Comparison of ENCODE assay signal across 33 cellular contexts in the genomic region with DNA sequence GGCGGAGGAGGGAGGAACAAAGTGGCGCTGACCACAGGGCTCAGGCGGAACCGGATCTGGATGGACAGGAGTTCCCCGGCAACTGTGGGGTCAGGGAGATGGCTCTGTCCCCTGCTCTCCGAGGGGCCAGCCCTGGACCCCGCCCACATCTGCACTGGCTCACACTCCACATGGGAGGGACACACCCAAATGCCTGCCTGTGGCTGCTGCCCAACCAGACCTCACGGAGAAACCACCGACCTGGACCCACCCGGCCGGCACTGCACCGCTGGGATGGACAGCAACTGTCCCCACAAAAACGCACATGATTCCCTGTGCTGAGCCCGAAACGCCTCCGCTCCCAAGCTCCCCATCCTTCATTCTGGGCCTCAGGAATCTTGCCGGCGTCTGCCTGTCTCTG. TPM values are rescaled to one million over a fixed set of nuclear protein-coding genes. Genes with fewer than 3 reads are reported as not detected.
"Had no signal": no experiment of that assay in that cellular context is flagged by ENCODE, and none has a peak within 500 bp of the region (broad histone marks: within the 10 kb centered on the region; RNA-seq: fewer than 3 reads in every experiment).

No MANE protein-coding gene starts in this region.

- H3K4me1 Mint-ChIP-seq: natural killer cell, nephron had no signal

- H3K4me3 ChIP-seq: neural progenitor cell, pancreas, prostate gland, right atrium auricular region, right lobe of liver, sigmoid colon, stomach, thoracic aorta, thyroid gland, tibial nerve, upper lobe of left lung, vagina had no signal

- H3K27ac ChIP-seq: neural progenitor cell, neutrophil, pancreas, prostate gland, right atrium auricular region, right lobe of liver, sigmoid colon, stomach, thoracic aorta, thyroid gland, tibial nerve, upper lobe of left lung, vagina had no signal

- H3K4me2 ChIP-seq: neural progenitor cell had no signal

- DNase-seq: natural killer cell; nucleus accumbens; retina; right lobe of liver; sigmoid colon; small intestine; stimulated activated CD4-positive, alpha-beta T cell treated with anti-CD3 and anti-CD28 coated beads, Interleukin-15, amount 100 ng/mL, for 24 hours; stimulated activated CD4-positive, alpha-beta T cell treated with anti-CD3 and anti-CD28 coated beads, Interleukin-2, amount 100 ng/mL, for 24 hours; stimulated activated CD4-positive, alpha-beta T cell treated with anti-CD3 and anti-CD28 coated beads, Interleukin-2, amount 100 ng/mL, for 48 hours; stimulated activated CD4-positive, alpha-beta T cell treated with anti-CD3 and anti-CD28 coated beads, Interleukin-4, amount 100 ng/mL, for 24 hours; stimulated activated naive B cell treated with anti-CD40 and anti-IgM and Interleukin-4, amounts not matched to agents 10 μg/mL and 1 μg/mL and 100 μg/mL, for 72 hours; stimulated activated naive CD4-positive, alpha-beta T cell treated with Interleukin-2 at 50 U/mL for 16 hours; stomach; thyroid gland; trophoblast cell had no signal

- H2AFZ ChIP-seq: neural progenitor cell had no signal

- H3K4me3 Mint-ChIP-seq: natural killer cell; nephron; neural progenitor cell; stimulated activated effector memory CD8-positive, alpha-beta T cell treated with anti-CD3 and anti-CD28 coated beads, Interleukin-12 subunit alpha, Interleukin-12 subunit beta, amount 100 ng/mL, for 72 hours; stimulated activated naive B cell treated with anti-CD40 and anti-IgM and Interleukin-4, amounts not matched to agents 10 μg/mL and 1 μg/mL and 100 μg/mL, for 72 hours; stimulated activated naive CD8-positive, alpha-beta T cell treated with anti-CD3 and anti-CD28 coated beads, Interleukin-15, Interleukin-2, amounts not matched to agents 100 ng/mL and 50 ng/mL, for 24 hours had no signal

- H3K36me3 ChIP-seq: neural progenitor cell, neutrophil, pancreas, prostate gland, right atrium auricular region, right lobe of liver, sigmoid colon, stomach, thoracic aorta, thyroid gland, tibial nerve, upper lobe of left lung, vagina had no signal

- H3K27me3 ChIP-seq: neural progenitor cell, neutrophil, pancreas, right atrium auricular region, right lobe of liver, thyroid gland, upper lobe of left lung, vagina had no signal

- H3K9me3 ChIP-seq: neutrophil, pancreas, prostate gland, right atrium auricular region, right lobe of liver, sigmoid colon, stomach, thoracic aorta, thyroid gland, tibial nerve, upper lobe of left lung, vagina had no signal

- H3K9me3 Mint-ChIP-seq: natural killer cell; nephron; neural progenitor cell; stimulated activated effector memory CD8-positive, alpha-beta T cell treated with anti-CD3 and anti-CD28 coated beads, Interleukin-12 subunit alpha, Interleukin-12 subunit beta, amount 100 ng/mL, for 72 hours; stimulated activated naive B cell treated with anti-CD40 and anti-IgM and Interleukin-4, amounts not matched to agents 10 μg/mL and 1 μg/mL and 100 μg/mL, for 72 hours; stimulated activated naive CD8-positive, alpha-beta T cell treated with anti-CD3 and anti-CD28 coated beads, Interleukin-15, Interleukin-2, amounts not matched to agents 100 ng/mL and 50 ng/mL, for 24 hours had no signal

- H3K36me3 Mint-ChIP-seq: natural killer cell; neural progenitor cell; stimulated activated effector memory CD8-positive, alpha-beta T cell treated with anti-CD3 and anti-CD28 coated beads, Interleukin-12 subunit alpha, Interleukin-12 subunit beta, amount 100 ng/mL, for 72 hours; stimulated activated naive B cell treated with anti-CD40 and anti-IgM and Interleukin-4, amounts not matched to agents 10 μg/mL and 1 μg/mL and 100 μg/mL, for 72 hours had no signal

- H3K4me1 ChIP-seq: neural progenitor cell, prostate gland, right atrium auricular region, sigmoid colon, tibial nerve had no signal

- H3K27ac Mint-ChIP-seq: natural killer cell; nephron; stimulated activated naive B cell treated with anti-CD40 and anti-IgM and Interleukin-4, amounts not matched to agents 10 μg/mL and 1 μg/mL and 100 μg/mL, for 72 hours; stimulated activated naive CD8-positive, alpha-beta T cell treated with anti-CD3 and anti-CD28 coated beads, Interleukin-15, Interleukin-2, amounts not matched to agents 100 ng/mL and 50 ng/mL, for 24 hours had no signal

- H3K9ac ChIP-seq: neural progenitor cell had no signal

- H3K27me3 Mint-ChIP-seq: stimulated activated naive B cell treated with anti-CD40 and anti-IgM and Interleukin-4, amounts not matched to agents 10 μg/mL and 1 μg/mL and 100 μg/mL, for 72 hours; stimulated activated naive CD8-positive, alpha-beta T cell treated with anti-CD3 and anti-CD28 coated beads, Interleukin-15, Interleukin-2, amounts not matched to agents 100 ng/mL and 50 ng/mL, for 24 hours had no signal

- ATAC-seq: natural killer cell; pancreas; right lobe of liver; stimulated activated effector memory CD8-positive, alpha-beta T cell treated with anti-CD3 and anti-CD28 coated beads, Interleukin-12 subunit alpha, Interleukin-12 subunit beta, amount 100 ng/mL, for 72 hours; stimulated activated naive B cell treated with anti-CD40 and anti-IgM and Interleukin-4, amounts not matched to agents 10 μg/mL and 1 μg/mL and 100 μg/mL, for 72 hours had no signal

RNA-seq across cellular contexts. Expression of gene CCDC187, which starts 4.8 kb away (rescaled TPM):
- total RNA-seq: omental fat pad, osteocyte, posterior vena cava, pulmonary artery endothelial cell, right atrium auricular region, sigmoid colon, subcutaneous adipose tissue, thoracic aorta, vagina had no signal
- polyA plus RNA-seq: neural cell had no signal
